In the genomic region with DNA sequence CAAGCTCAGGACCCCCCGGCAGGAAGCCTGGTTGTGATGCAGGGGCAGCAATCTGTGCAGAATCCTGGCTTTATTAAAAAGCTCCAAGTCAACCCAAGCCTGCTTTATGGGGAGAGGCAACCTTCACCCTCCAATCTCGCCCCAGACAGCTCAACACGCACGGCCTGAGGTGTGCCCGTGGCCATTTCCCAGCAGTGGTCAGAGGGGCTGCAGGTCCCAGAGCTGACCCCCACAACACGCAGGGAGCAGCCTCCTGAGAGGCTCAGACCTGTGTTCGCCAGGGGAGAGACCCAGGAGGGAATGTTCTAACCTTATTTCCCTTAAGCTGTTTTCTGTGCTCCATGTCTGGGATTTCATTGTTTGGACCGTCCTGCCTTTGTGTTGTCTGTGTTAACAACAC, we compare ENCODE assay signal across 1 cellular context.
TF ChIP-seq lines count a peak whose summit lies in the region.

No MANE protein-coding gene starts in this region.

TF ChIP-seq in WTC11, 78 proteins besides CTCF, POLR2A, EP300 and RAD21 (continued from another document):
- TF ChIP-seq ZNF121 (CRISPR knock-in tag; IDR thresholded peaks at IDR 0.05), result no peak
- TF ChIP-seq RELA (CRISPR knock-in tag; IDR thresholded peaks at IDR 0.05; ENCODE audit: borderline replicate concordance), result no peak
- no peak for TF ChIP-seq PREB (CRISPR knock-in tag; IDR thresholded peaks at IDR 0.05; ENCODE audit: borderline replicate concordance)
